Comparison of ENCODE assay signal across 22 cellular contexts in the genomic region with DNA sequence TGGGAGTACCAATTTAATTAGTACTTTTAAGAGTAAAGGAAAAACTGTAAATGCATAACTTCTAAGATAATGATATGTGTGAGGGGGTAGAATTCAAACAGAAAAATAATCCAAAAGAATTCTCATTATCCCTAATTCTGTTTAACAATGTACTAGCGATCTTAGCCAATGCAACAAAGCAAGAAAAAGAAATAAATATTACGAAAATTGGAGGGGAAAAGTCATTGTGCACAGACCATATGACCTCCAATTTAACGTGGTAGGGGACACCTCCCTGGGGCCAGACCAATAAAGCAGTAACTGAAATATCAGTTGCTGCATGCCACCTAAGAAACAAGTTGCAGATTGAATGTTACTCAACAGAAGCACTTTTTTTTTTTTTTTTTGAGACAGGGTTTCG.
"Had no signal": no experiment of that assay in that cellular context is flagged by ENCODE, and none has a peak within 500 bp of the region (broad histone marks: within the 10 kb centered on the region; RNA-seq: fewer than 3 reads in every experiment).

No MANE protein-coding gene starts in this region.

- FAIRE-seq: small intestine, urothelium cell line had no signal

- H3K9me3 ChIP-seq: colonic mucosa, gastroesophageal sphincter had no signal

- ATAC-seq: activated CD8-positive, alpha-beta T cell treated with anti-CD3 and anti-CD28 coated beads, Interleukin-2, amount 10 ng/mL, durations not matched to agents 7 days and 5 days; gastroesophageal sphincter; left cardiac atrium; sciatic nerve; stimulated activated effector memory CD8-positive, alpha-beta T cell treated with anti-CD3 and anti-CD28 coated beads, Interleukin-12 subunit alpha, Interleukin-12 subunit beta, amount 100 ng/mL, for 72 hours had no signal

- H3K4me3 ChIP-seq: ascending aorta, colonic mucosa, esophagus squamous epithelium, gastroesophageal sphincter, transverse colon had no signal

- H3K36me3 Mint-ChIP-seq: stimulated activated effector memory CD8-positive, alpha-beta T cell treated with anti-CD3 and anti-CD28 coated beads, Interleukin-12 subunit alpha, Interleukin-12 subunit beta, amount 100 ng/mL, for 72 hours had no signal

- H3K4me1 Mint-ChIP-seq: neural crest cell had no signal

- H3K27ac ChIP-seq: ascending aorta, brain microvascular endothelial cell, colonic mucosa, gastroesophageal sphincter had no signal

- H3K4me1 ChIP-seq: ascending aorta, colonic mucosa, esophagus squamous epithelium, gastroesophageal sphincter, transverse colon had no signal

- H3K27ac Mint-ChIP-seq: activated CD8-positive, alpha-beta T cell treated with anti-CD3 and anti-CD28 coated beads, Interleukin-2, amount 10 ng/mL, durations not matched to agents 7 days and 5 days; activated naive CD4-positive, alpha-beta T cell treated with anti-CD3 and anti-CD28 coated beads, Interleukin-2, amount 50 U/mL, for 24 hours; stimulated activated effector memory CD8-positive, alpha-beta T cell treated with anti-CD3 and anti-CD28 coated beads, Interleukin-12 subunit alpha, Interleukin-12 subunit beta, amount 100 ng/mL, for 72 hours had no signal

- DNase-seq: activated CD4-positive, alpha-beta T cell treated with anti-CD3 and anti-CD28 coated beads, Interleukin-2, amount 50 U/mL, for 1 hour; activated CD4-positive, CD25-positive, alpha-beta regulatory T cell treated with anti-CD3 and anti-CD28 coated beads, Interleukin-2, amount 50 U/mL, for 72 hours; activated CD8-positive, alpha-beta T cell treated with anti-CD3 and anti-CD28 coated beads, Interleukin-2, amount 10 ng/mL, durations not matched to agents 7 days and 5 days; activated gamma-delta T cell treated with Interleukin-2 at 50 U/mL for 16 hours; brain microvascular endothelial cell; caudate nucleus; colonic mucosa; esophagus squamous epithelium; head of caudate nucleus; islet precursor cell; left cardiac atrium; occipital lobe; small intestine; stimulated activated CD4-positive, alpha-beta T cell treated with anti-CD3 and anti-CD28 coated beads, Interleukin-2, amount 100 ng/mL, for 24 hours; transverse colon had no signal

- H3K27me3 Mint-ChIP-seq: activated naive CD4-positive, alpha-beta T cell treated with anti-CD3 and anti-CD28 coated beads, Interleukin-2, amount 50 U/mL, for 24 hours had no signal

- H3K4me3 Mint-ChIP-seq: activated CD8-positive, alpha-beta T cell treated with anti-CD3 and anti-CD28 coated beads, Interleukin-2, amount 10 ng/mL, durations not matched to agents 7 days and 5 days; activated naive CD4-positive, alpha-beta T cell treated with anti-CD3 and anti-CD28 coated beads, Interleukin-2, amount 50 U/mL, for 24 hours; neural crest cell; stimulated activated effector memory CD8-positive, alpha-beta T cell treated with anti-CD3 and anti-CD28 coated beads, Interleukin-12 subunit alpha, Interleukin-12 subunit beta, amount 100 ng/mL, for 72 hours had no signal

- H3K27me3 ChIP-seq: ascending aorta, brain microvascular endothelial cell, colonic mucosa, esophagus squamous epithelium, gastroesophageal sphincter, transverse colon had no signal

- H3K36me3 ChIP-seq: ascending aorta, brain microvascular endothelial cell, colonic mucosa, esophagus squamous epithelium, transverse colon had no signal
